Comparison of ENCODE assay signal across 9 cellular contexts in the genomic region with DNA sequence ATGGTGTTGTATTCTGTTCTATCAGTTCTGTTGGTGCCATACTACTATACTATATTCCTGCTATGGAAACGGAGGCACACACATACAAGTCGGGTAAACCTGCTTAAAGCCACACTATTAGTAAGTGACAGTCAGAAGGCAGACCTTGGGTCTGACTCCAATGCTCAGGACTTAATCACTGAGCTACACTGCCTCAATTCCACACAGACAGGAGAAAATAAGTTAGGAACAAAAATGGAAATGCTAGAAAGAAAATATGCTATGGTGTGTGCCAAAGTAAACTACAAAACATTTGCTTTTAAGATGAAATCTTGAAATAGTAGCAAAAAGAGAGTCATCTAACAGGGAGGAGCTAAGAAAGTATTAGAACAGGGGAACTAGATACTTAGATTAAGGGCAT. TPM values are rescaled to one million over a fixed set of nuclear protein-coding genes. Genes with fewer than 3 reads are reported as not detected.
DNase-seq lines count a peak whose midpoint lies in the region; ATAC-seq and TF ChIP-seq lines count a peak whose summit lies in the region.
"Had no signal": no experiment of that assay in that cellular context is flagged by ENCODE, and none has a peak within 500 bp of the region (broad histone marks: within the 10 kb centered on the region; RNA-seq: fewer than 3 reads in every experiment).

No MANE protein-coding gene starts in this region.

- no peak overlapping the region for H3K4me3 Mint-ChIP-seq in activated T-cell treated with anti-CD3 and anti-CD28 coated beads, Interleukin-2, amount 50 U/mL, for 4 hours
- no peak overlapping the region for H3K4me3 Mint-ChIP-seq in activated T-cell treated with anti-CD3 and anti-CD28 coated beads, Interleukin-2, amount 50 U/mL, for 24 hours

- no peaks in the 10 kb centered on the region for H3K36me3 ChIP-seq in Panc1 (ENCODE audit: control insufficient read depth, insufficient read depth, low read length)
- H3K36me3 ChIP-seq in mucosa of descending colon (ENCODE audit: low read depth) = no peaks in the 10 kb centered on the region
- H3K36me3 ChIP-seq: cardiac muscle cell had no signal

- no peaks in the 10 kb centered on the region for H3K36me3 Mint-ChIP-seq in activated T-cell treated with anti-CD3 and anti-CD28 coated beads, Interleukin-2, amount 50 U/mL, for 4 hours (ENCODE audit: insufficient read depth)
- no peaks in the 10 kb centered on the region for H3K36me3 Mint-ChIP-seq in activated T-cell treated with anti-CD3 and anti-CD28 coated beads, Interleukin-2, amount 50 U/mL, for 24 hours (ENCODE audit: low read depth)

- no peak for DNase-seq in Panc1 (ENCODE audit: low read depth, low spot score)
- no peak for DNase-seq in mucosa of descending colon
- no peak for DNase-seq in activated T-cell treated with anti-CD3 and anti-CD28 coated beads, Interleukin-2, amount 50 U/mL, for 4 hours
- DNase-seq in kidney tubule cell (ENCODE audit: low spot score) = no peak
- DNase-seq in activated T-cell treated with anti-CD3 and anti-CD28 coated beads, Interleukin-2, amount 50 U/mL, for 24 hours = no peak

- no TSS peak for BruUV-seq in Panc1 (replicated peaks; lab: Mats Ljungman, UMichigan)

- H3K9me3 Mint-ChIP-seq in activated T-cell treated with anti-CD3 and anti-CD28 coated beads, Interleukin-2, amount 50 U/mL, for 4 hours = no peaks in the 10 kb centered on the region
- no peaks in the 10 kb centered on the region for H3K9me3 Mint-ChIP-seq in activated T-cell treated with anti-CD3 and anti-CD28 coated beads, Interleukin-2, amount 50 U/mL, for 24 hours

- TF ChIP-seq CTCF in Panc1 (IDR thresholded peaks at IDR 0.05) = no peak
- TF ChIP-seq CTCF in mucosa of descending colon (IDR thresholded peaks at IDR 0.05) = no peak

- no peak overlapping the region for H3K27ac ChIP-seq in Panc1 (ENCODE audit: low read length)
- H3K27ac ChIP-seq: cardiac muscle cell had no signal

- no peak overlapping the region for H3K27ac Mint-ChIP-seq in activated T-cell treated with anti-CD3 and anti-CD28 coated beads, Interleukin-2, amount 50 U/mL, for 24 hours

- H3K27me3 ChIP-seq in Panc1 (ENCODE audit: control insufficient read depth, insufficient read depth, low read length) = peaks cover 23% of the 10 kb centered on the region
- H3K27me3 ChIP-seq: cardiac muscle cell had no signal

- H3K4me1 ChIP-seq in Panc1 (ENCODE audit: control insufficient read depth, insufficient read depth, low read length) (no peaks in the 10 kb centered on the region), mucosa of descending colon (ENCODE audit: low read depth) (peaks cover 37% of the 10 kb centered on the region)

- ATAC-seq in GM18499 (IDR thresholded peaks at IDR 0.05; ENCODE audit: insufficient read depth, unreplicated experiment) (peak; percentile 11), HG02623 (IDR thresholded peaks at IDR 0.05; ENCODE audit: unreplicated experiment) (peak; percentile 18), Panc1 (0 out of 2 replicates have a peak, but pooled peaks have one; percentile 45), mucosa of descending colon (peak; percentile 7)
- no peak for ATAC-seq in activated T-cell treated with anti-CD3 and anti-CD28 coated beads, Interleukin-2, amount 50 U/mL, for 4 hours
- ATAC-seq in activated CD4-positive, CD25-positive, alpha-beta regulatory T cell treated with anti-CD3 and anti-CD28 coated beads, Interleukin-2, amount 50 U/mL, for 24 hours = no peak

- H3K4me1 Mint-ChIP-seq in activated T-cell treated with anti-CD3 and anti-CD28 coated beads, Interleukin-2, amount 50 U/mL, for 4 hours (ENCODE audit: low read depth) = peaks cover 9% of the 10 kb centered on the region
- H3K4me1 Mint-ChIP-seq in activated T-cell treated with anti-CD3 and anti-CD28 coated beads, Interleukin-2, amount 50 U/mL, for 24 hours (ENCODE audit: low read depth) = peaks cover 24% of the 10 kb centered on the region

- POLR2A ChIA-PET in Panc1 (lab: Charles Lee) = interaction anchor here (0.5 kb wide), 1 partner anchor 41 kb away, joined by 4 read pairs; no protein-coding TSS in a partner anchor

- intact Hi-C loops in Panc1 (cut with micrococcal nuclease; ENCODE audit: unreplicated experiment) (no loop called here), mucosa of descending colon (cut with DNase I, micrococcal nuclease) (no loop called here)

- H3K9me3 ChIP-seq in Panc1 (ENCODE audit: control insufficient read depth, insufficient read depth, low read depth, low read length) (no peaks in the 10 kb centered on the region), mucosa of descending colon (no peaks in the 10 kb centered on the region)

- in situ Hi-C loops in Panc1 (cut with HindIII; ENCODE audit: low pct_unique_long_range_greater_than_20kb, low sequenced_read_pairs) = no loop called here

- peaks cover 11% of the 10 kb centered on the region for H3K27me3 Mint-ChIP-seq in activated T-cell treated with anti-CD3 and anti-CD28 coated beads, Interleukin-2, amount 50 U/mL, for 4 hours (ENCODE audit: low read depth)
- peaks cover 18% of the 10 kb centered on the region for H3K27me3 Mint-ChIP-seq in activated T-cell treated with anti-CD3 and anti-CD28 coated beads, Interleukin-2, amount 50 U/mL, for 24 hours

- CTCF ChIA-PET in Panc1 (lab: Charles Lee) = no interaction called here

- no peak overlapping the region for H3K4me3 ChIP-seq in Panc1 (ENCODE audit: low read depth in 2 of 2, low read length in 2 of 2)
- H3K4me3 ChIP-seq in mucosa of descending colon = no peak overlapping the region
- H3K4me3 ChIP-seq: cardiac muscle cell had no signal

RNA-seq across cellular contexts. Expression of a gene that starts 48.1 kb away (rescaled TPM):
- total RNA-seq in Panc1 (2021; ENCODE audit: unreplicated experiment) (1.3 TPM), mucosa of descending colon (100 to 1,000 TPM; 166 to 495 (median 256) TPM)
- 0.87 TPM for polyA plus RNA-seq in Panc1 (2012; ENCODE audit: insufficient read length)
- 10 to 100 TPM in 2 of 3 donors, 1 to 10 TPM in 1; 8.5 to 14.6 (median 10.6) TPM for total RNA-seq in activated T-cell treated with anti-CD3 and anti-CD28 coated beads, Interleukin-2, amount 50 U/mL, for 4 hours

Comparison
In these comparisons a context has a peak if more than half of its experiments do, and no peak if none do; other contexts are left out.
1. ATAC-seq: peak in GM18499 (single experiment), HG02623 (single experiment), Panc1 (single experiment) and mucosa of descending colon (single experiment); none in activated T-cell treated with anti-CD3 and anti-CD28 coated beads, Interleukin-2, amount 50 U/mL, for 4 hours (0 of 2) and activated CD4-positive, CD25-positive, alpha-beta regulatory T cell treated with anti-CD3 and anti-CD28 coated beads, Interleukin-2, amount 50 U/mL, for 24 hours (0 of 2).
2. RNA of a gene that starts 48.1 kb away (total RNA-seq): 166 to 495 TPM in mucosa of descending colon; 8.5 to 14.6 TPM in activated T-cell treated with anti-CD3 and anti-CD28 coated beads, Interleukin-2, amount 50 U/mL, for 4 hours and 1.3 TPM in Panc1 (single experiment); every median in the first group is over 10 times any median in the second.